28 cellular contexts compared by ENCODE assay signal in genomic region chr9:10009401-10009800, GRCh38.
"Had no signal": no experiment of that assay in that cellular context is flagged by ENCODE, and none has a peak within 500 bp of the region (broad histone marks: within the 10 kb centered on the region; RNA-seq: fewer than 3 reads in every experiment).

No MANE protein-coding gene starts in this region.

- H3K4me3 Mint-ChIP-seq: memory B cell; mesothelial cell of epicardium; naive B cell; natural killer cell treated with Interleukin-12 subunit alpha and Interleukin-12 subunit beta and Interleukin-15 and Interleukin-18, amount 100 ng/mL, for 72 hours; neural crest cell; stimulated activated naive CD8-positive, alpha-beta T cell treated with anti-CD3 and anti-CD28 coated beads, Interleukin-15, amount 100 ng/mL, for 72 hours had no signal

- H3K27ac Mint-ChIP-seq: memory B cell; mesothelial cell of epicardium; naive B cell; natural killer cell treated with Interleukin-12 subunit alpha and Interleukin-12 subunit beta and Interleukin-15 and Interleukin-18, amount 100 ng/mL, for 72 hours; stimulated activated naive CD8-positive, alpha-beta T cell treated with anti-CD3 and anti-CD28 coated beads, Interleukin-15, amount 100 ng/mL, for 72 hours had no signal

- ATAC-seq: left ventricle myocardium superior; lower lobe of right lung; mucosa of descending colon; natural killer cell treated with Interleukin-12 subunit alpha and Interleukin-12 subunit beta and Interleukin-15 and Interleukin-18, amount 100 ng/mL, for 72 hours; sciatic nerve; stimulated activated naive CD8-positive, alpha-beta T cell treated with anti-CD3 and anti-CD28 coated beads, Interleukin-15, amount 100 ng/mL, for 72 hours had no signal

- H3K4me2 ChIP-seq: smooth muscle cell had no signal

- H3K27me3 ChIP-seq: esophagus squamous epithelium, right atrium auricular region, suprapubic skin, vagina had no signal

- H3K36me3 Mint-ChIP-seq: memory B cell; mesothelial cell of epicardium; naive B cell; natural killer cell treated with Interleukin-12 subunit alpha and Interleukin-12 subunit beta and Interleukin-15 and Interleukin-18, amount 100 ng/mL, for 72 hours had no signal

- H3K9me3 Mint-ChIP-seq: mesothelial cell of epicardium; naive B cell; natural killer cell treated with Interleukin-12 subunit alpha and Interleukin-12 subunit beta and Interleukin-15 and Interleukin-18, amount 100 ng/mL, for 72 hours; neural crest cell; stimulated activated naive CD8-positive, alpha-beta T cell treated with anti-CD3 and anti-CD28 coated beads, Interleukin-15, amount 100 ng/mL, for 72 hours had no signal

- H3K4me1 ChIP-seq: esophagus squamous epithelium, lower lobe of right lung, prostate gland, right atrium auricular region, suprapubic skin, vagina had no signal

- H3K27ac ChIP-seq: coronary artery, esophagus squamous epithelium, lower lobe of right lung, prostate gland, right atrium auricular region, suprapubic skin, vagina had no signal

- H3K9me3 ChIP-seq: esophagus squamous epithelium, lower lobe of right lung, mucosa of descending colon, prostate gland, right atrium auricular region, suprapubic skin, vagina had no signal

- H3K27me3 Mint-ChIP-seq: memory B cell; naive B cell; natural killer cell treated with Interleukin-12 subunit alpha and Interleukin-12 subunit beta and Interleukin-15 and Interleukin-18, amount 100 ng/mL, for 72 hours; stimulated activated naive CD8-positive, alpha-beta T cell treated with anti-CD3 and anti-CD28 coated beads, Interleukin-15, amount 100 ng/mL, for 72 hours had no signal

- H3K36me3 ChIP-seq: esophagus squamous epithelium, lower lobe of right lung, prostate gland, right atrium auricular region, suprapubic skin, vagina had no signal

- H3K4me3 ChIP-seq: coronary artery, esophagus squamous epithelium, lower lobe of right lung, mucosa of descending colon, prostate gland, right atrium auricular region, smooth muscle cell, suprapubic skin, vagina had no signal

- DNase-seq: dermis blood vessel endothelial cell; effector memory CD4-positive, alpha-beta T cell; erythroblast; esophagus squamous epithelium; foreskin melanocyte; hypothalamus; left ventricle myocardium superior; lower lobe of right lung; mucosa of descending colon; naive B cell; stimulated activated CD4-positive, alpha-beta T cell treated with anti-CD3 and anti-CD28 coated beads, Interleukin-12 subunit alpha, Interleukin-12 subunit beta, amount 100 ng/mL, for 4 hours; stimulated activated CD4-positive, alpha-beta T cell treated with anti-CD3 and anti-CD28 coated beads, Interleukin-1b, Interleukin-23, amount 100 ng/mL, for 48 hours; stimulated activated CD4-positive, alpha-beta T cell treated with anti-CD3 and anti-CD28 coated beads, Interleukin-4, amount 100 ng/mL, for 1 hour; stimulated activated CD8-positive, alpha-beta memory T cell treated with anti-CD3 and anti-CD28 coated beads, Interleukin-4, amount 100 ng/mL, for 48 hours; stimulated activated naive CD4-positive, alpha-beta T cell; stimulated activated naive CD8-positive, alpha-beta T cell treated with anti-CD3 and anti-CD28 coated beads, Interleukin-15, amount 100 ng/mL, for 72 hours; trophoblast cell had no signal

- H3K4me1 Mint-ChIP-seq: memory B cell; mesothelial cell of epicardium; naive B cell; neural crest cell; stimulated activated naive CD8-positive, alpha-beta T cell treated with anti-CD3 and anti-CD28 coated beads, Interleukin-15, amount 100 ng/mL, for 72 hours had no signal
